Comparison of ENCODE assay signal across 20 cellular contexts in the genomic region with DNA sequence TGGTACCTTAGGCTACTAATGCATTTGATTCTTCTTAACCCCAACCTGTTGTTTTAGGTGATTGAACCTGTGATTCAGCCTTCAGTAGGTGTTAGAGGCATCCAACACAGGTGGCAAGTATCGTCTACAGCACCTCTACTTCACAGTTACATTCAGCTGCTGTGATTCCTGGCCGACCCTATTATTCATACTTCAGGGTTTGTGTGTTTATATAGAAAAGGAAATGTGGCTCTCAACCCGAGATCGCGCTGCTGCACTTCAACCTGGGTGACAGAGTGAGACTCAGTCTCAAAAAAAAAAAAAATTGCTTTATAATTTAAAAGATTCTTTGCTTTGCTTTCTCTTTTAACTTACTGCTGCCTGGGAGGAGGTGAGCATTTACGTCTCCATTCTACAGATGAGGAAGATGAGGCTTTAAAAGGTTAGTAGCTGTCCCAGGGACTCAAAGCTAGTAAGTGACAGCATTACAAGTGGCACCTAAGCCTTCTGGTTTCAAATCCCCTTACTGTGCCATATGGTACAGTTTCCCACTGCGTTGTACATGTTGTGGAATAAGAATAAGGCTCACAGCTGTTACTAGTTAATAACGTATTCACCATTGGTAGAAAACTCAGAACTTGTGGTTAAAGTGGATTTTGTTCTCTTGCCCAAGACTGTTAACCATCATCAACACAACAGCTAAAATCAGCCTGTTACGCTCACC. TPM values are rescaled to one million over a fixed set of nuclear protein-coding genes. Genes with fewer than 3 reads are reported as not detected.
DNase-seq lines count a peak whose midpoint lies in the region; ATAC-seq, FAIRE-seq and TF ChIP-seq lines count a peak whose summit lies in the region.
"Had no signal": no experiment of that assay in that cellular context is flagged by ENCODE, and none has a peak within 500 bp of the region (broad histone marks: within the 10 kb centered on the region; RNA-seq: fewer than 3 reads in every experiment).

No MANE protein-coding gene starts in this region.

- H3K9ac ChIP-seq in GM12878 (ENCODE audit: control insufficient read depth, insufficient read depth, low read length): peak overlapping the region; percentile 40; the same call in 1 of the 2 replicates

- no peak; a peak in 2 of 4 replicates for TF ChIP-seq EP300 in GM12878 (IDR thresholded peaks at IDR 0.05; ENCODE audit: borderline replicate concordance in 1 of 2, control insufficient read depth in 1 of 2, low read depth in 2 of 2, low read length in 2 of 2)

- no peaks in the 10 kb centered on the region for H3K27me3 ChIP-seq in CD4-positive, CD25-positive, alpha-beta regulatory T cell (ENCODE audit: control insufficient read depth, insufficient read depth, low read length)
- no peaks in the 10 kb centered on the region for H3K27me3 ChIP-seq in GM12878 (replicated peaks in 1 of 2; ENCODE audit: control insufficient read depth in 2 of 2, insufficient read depth in 2 of 2, low read length in 1 of 2)
- H3K27me3 ChIP-seq: thyroid gland had no signal

- intact Hi-C loops in GM12878 (cut with micrococcal nuclease; ENCODE audit: unreplicated experiment): loop anchor here (1.0 kb wide), 1 partner anchor 15 kb away; no protein-coding TSS in a partner anchor

- TF ChIP-seq CTCF in GM12878 (IDR thresholded peaks at IDR 0.05 in 2 of 3, conservative IDR thresholded peaks at IDR 0.05 in 1 of 3; ENCODE audit: control insufficient read depth in 2 of 3, extremely low read depth in 1 of 3, insufficient read depth in 1 of 3, low read depth in 3 of 3, low read length in 3 of 3): no peak

- peak; percentile 51 to 60 for ATAC-seq in CD4-positive, CD25-positive, alpha-beta regulatory T cell (ENCODE audit: low read depth in 2 of 2)
- ATAC-seq in GM12878: peak; percentile 42
- ATAC-seq: esophagus mucosa had no signal

- peak overlapping the region; percentile 77 for H3K27ac ChIP-seq in CD4-positive, CD25-positive, alpha-beta regulatory T cell (ENCODE audit: insufficient read depth, low read length, poor library complexity, severe bottlenecking)
- H3K27ac ChIP-seq in GM12878 (ENCODE audit: control insufficient read depth, insufficient read depth): peak overlapping the region; percentile 76
- H3K27ac ChIP-seq: thyroid gland had no signal

- CTCF ChIA-PET in GM12878 (lab: Yijun Ruan, JAX): interaction anchor here (0.7 to 7.7 kb wide), 13 partner anchors 16 to 304 kb away, joined by 3 to 73 read pairs (median 4); no protein-coding TSS in a partner anchor

- peak in 1 of 3 donors; percentile 25 for DNase-seq in CD4-positive, CD25-positive, alpha-beta regulatory T cell
- DNase-seq in DMS 273 treated with DMSO at 0.1 percent for 48 hours (lab: John Stamatoyannopoulos, UW) (peak; percentile 77), NCI-H1694 (lab: John Stamatoyannopoulos, UW) (peak; percentile 70), GM12878 (ENCODE audit: low read depth, low spot score) (peak; percentile 59), AG08396 (ENCODE audit: low spot score) (no peak), midbrain (lab: John Stamatoyannopoulos, UW) (no peak), NCI-H2227 (lab: John Stamatoyannopoulos, UW; ENCODE audit: unreplicated experiment) (no peak)
- DNase-seq in stimulated activated CD4-positive, alpha-beta T cell treated with anti-CD3 and anti-CD28 coated beads, Interleukin-12 subunit alpha, Interleukin-12 subunit beta, amount 100 ng/mL, for 4 hours: no peak
- DNase-seq: activated effector memory CD4-positive, alpha-beta T cell treated with anti-CD3 and anti-CD28 coated beads, Interleukin-2, amount 50 U/mL, for 16 hours; DMS53; HCEC 1CT; NCI-H2029; NCI-H69; small intestine; thyroid gland had no signal

- peak; percentile 44 for FAIRE-seq in GM12878 (lab: Jason Lieb, UNC)
- FAIRE-seq: HTR-8/SVneo, small intestine had no signal

- H3K27ac Mint-ChIP-seq in CD4-positive, CD25-positive, alpha-beta regulatory T cell: peak overlapping the region; percentile 14 to 90 (median 89)

- peaks cover 13% of the 10 kb centered on the region for H3K27me3 Mint-ChIP-seq in CD4-positive, CD25-positive, alpha-beta regulatory T cell

- no peaks in the 10 kb centered on the region for H4K20me1 ChIP-seq in GM12878 (ENCODE audit: control insufficient read depth, insufficient read depth)

- no peak for TF ChIP-seq POLR2A in GM12878 (IDR thresholded peaks at IDR 0.05; ENCODE audit: low read depth, low read length)

- H3K4me1 ChIP-seq in CD4-positive, CD25-positive, alpha-beta regulatory T cell (ENCODE audit: control insufficient read depth, insufficient read depth, low read length, poor library complexity, severe bottlenecking): peaks cover 37% of the 10 kb centered on the region
- H3K4me1 ChIP-seq in GM12878 (ENCODE audit: control insufficient read depth, insufficient read depth, low read length): peaks cover 46% of the 10 kb centered on the region

- H3K4me1 Mint-ChIP-seq in CD4-positive, CD25-positive, alpha-beta regulatory T cell: peaks cover 11 to 60% (median 40%) of the 10 kb centered on the region in 4 donors

- peak overlapping the region; percentile 4; the same call in 1 of the 2 replicates for H2AFZ ChIP-seq in GM12878 (ENCODE audit: control insufficient read depth, low read depth, low read length)

- peak overlapping the region; percentile 56 for H3K4me2 ChIP-seq in GM12878 (ENCODE audit: control insufficient read depth, insufficient read depth)

- RAD21 ChIA-PET in GM12878 (lab: Charles Lee; ENCODE audit: unreplicated experiment): interaction anchor here (0.7 to 7.2 kb wide), 12 partner anchors 11 to 242 kb away, joined by 3 to 125 read pairs (median 5); a partner anchor contains a TSS

- no peaks in the 10 kb centered on the region for H3K9me3 Mint-ChIP-seq in CD4-positive, CD25-positive, alpha-beta regulatory T cell

- peak overlapping the region; percentile 43 to 81 (median 68) for H3K4me3 Mint-ChIP-seq in CD4-positive, CD25-positive, alpha-beta regulatory T cell

- POLR2A ChIA-PET in GM12878 (lab: Charles Lee): interaction anchor here (0.7 to 1.6 kb wide), 10 partner anchors 15 to 245 kb away, joined by 3 to 12 read pairs (median 5); no protein-coding TSS in a partner anchor

- H3K36me3 ChIP-seq in CD4-positive, CD25-positive, alpha-beta regulatory T cell (ENCODE audit: control insufficient read depth, insufficient read depth, low read length): no peaks in the 10 kb centered on the region
- H3K36me3 ChIP-seq in GM12878 (ENCODE audit: control insufficient read depth in 2 of 2, insufficient read depth in 2 of 2, low read length in 1 of 2): 0 out of 4 replicates have a peak, but pooled peaks cover 0 to under 1% of the 10 kb centered on the region in 2 experiments

- H3K4me3 ChIP-seq in CD4-positive, CD25-positive, alpha-beta regulatory T cell (ENCODE audit: low read depth, low read length): peak overlapping the region; percentile 70
- no peak overlapping the region for H3K4me3 ChIP-seq in GM12878
- H3K4me3 ChIP-seq: thyroid gland had no signal

- no peaks in the 10 kb centered on the region for H3K79me2 ChIP-seq in GM12878 (ENCODE audit: control insufficient read depth, insufficient read depth, low read length)

- H3K36me3 Mint-ChIP-seq in CD4-positive, CD25-positive, alpha-beta regulatory T cell: no peaks in the 10 kb centered on the region

- no peak for TF ChIP-seq RAD21 in GM12878 (IDR thresholded peaks at IDR 0.05; ENCODE audit: insufficient read depth, low read depth, low read length)

- 25% methylated on average over 9 of the region's 9 CpGs for WGBS in GM12878 (ENCODE audit: insufficient coverage, insufficient replicate concordance, low lambda C conversion rate, missing lambda C conversion rate)

- H3K9me3 ChIP-seq in CD4-positive, CD25-positive, alpha-beta regulatory T cell (ENCODE audit: control insufficient read depth in 2 of 2, low read length in 2 of 2): no peaks in the 10 kb centered on the region
- no peaks in the 10 kb centered on the region for H3K9me3 ChIP-seq in GM12878 (replicated peaks; ENCODE audit: control insufficient read depth, insufficient read depth, low read length)
- H3K9me3 ChIP-seq: thyroid gland had no signal

- in situ Hi-C loops in GM12878 (cut with MboI): no loop called here

- SMC1A ChIA-PET in GM12878 (lab: Charles Lee; ENCODE audit: uncharacterized antibody, unreplicated experiment): interaction anchor here (0.8 to 16.6 kb wide), 17 partner anchors 12 to 241 kb away, joined by 3 to 208 read pairs (median 5); no protein-coding TSS in a partner anchor

- no TSS peak for BruUV-seq in GM12878 (replicated peaks; lab: Mats Ljungman, UMichigan)

RNA-seq across cellular contexts. Expression of a gene that starts 9.9 kb away (rescaled TPM):
- total RNA-seq in CD4-positive, CD25-positive, alpha-beta regulatory T cell: 1.2 TPM
- 10 to 100 TPM; 19.1 to 41.0 (median 26.8) TPM for polyA plus RNA-seq in CD4-positive, CD25-positive, alpha-beta regulatory T cell
- 0.33 TPM in 1 of 2 replicates, not detected in the other for total RNA-seq in GM12878 (2013; cell fraction: nucleolus; rRNA removed)
- not detected in 2 replicates for total RNA-seq in GM12878 (2014; rRNA removed)
- not detected in 2 replicates for total RNA-seq in GM12878 (2014; rRNA removed; fragmentation: Illumina TruSeq; extraction: Trizol)
- not detected in 2 replicates for total RNA-seq in GM12878 (2021)
- polyA plus RNA-seq in GM12878 (2011; ENCODE audit: low read depth): not detected
- not detected in 2 replicates for polyA plus RNA-seq in GM12878 (2011; rRNA removed)
- 0.06 and 0.13 TPM in 2 replicates for polyA plus RNA-seq in GM12878 (2011; cell fraction: cytosol; rRNA removed)
- 0.42 TPM in 2 replicates for polyA plus RNA-seq in GM12878 (2011; cell fraction: nucleus; rRNA removed)
- 0.18 and 0.22 TPM in 2 replicates for polyA plus RNA-seq in GM12878 (2012)
- polyA plus RNA-seq in GM12878 (2014; fragmentation: Illumina TruSeq; extraction: Trizol): not detected in 2 replicates
- polyA plus RNA-seq in GM12878 (2014; fragmentation: Nextera tagmentation; extraction: Ambion mirVana): not detected
- not detected in 2 replicates for polyA plus RNA-seq in GM12878 (2014; rRNA removed)
- polyA plus RNA-seq in GM12878 (2016; fragmentation: Nextera tagmentation; extraction: Ambion mirVana): not detected
- not detected in 2 replicates for polyA minus RNA-seq in GM12878 (2011; rRNA and poly(A)+ RNA removed)
- not detected in 2 replicates for polyA minus RNA-seq in GM12878 (2011; cell fraction: cytosol; rRNA and poly(A)+ RNA removed)
- polyA minus RNA-seq in GM12878 (2011; cell fraction: nucleus; rRNA and poly(A)+ RNA removed): 0.48 TPM in 1 of 2 replicates, not detected in the other
- total RNA-seq: activated CD8-positive, alpha-beta memory T cell treated with anti-CD3 and anti-CD28 coated beads for 36 hours; dermis microvascular lymphatic vessel endothelial cell; myocyte had no signal

RNA-seq across cellular contexts. Expression of a gene that starts 31.8 kb away (rescaled TPM):
- total RNA-seq in CD4-positive, CD25-positive, alpha-beta regulatory T cell: not detected
- polyA plus RNA-seq in CD4-positive, CD25-positive, alpha-beta regulatory T cell: under 1 TPM in 2 of 4 donors, not detected in 2; 0.30 to 0.57 TPM
- 50.9 and 53.6 TPM in 2 replicates for total RNA-seq in GM12878 (2013; cell fraction: nucleolus; rRNA removed)
- 9.8 and 13.0 TPM in 2 replicates for total RNA-seq in GM12878 (2014; rRNA removed)
- total RNA-seq in GM12878 (2014; rRNA removed; fragmentation: Illumina TruSeq; extraction: Trizol): 3.9 and 4.4 TPM in 2 replicates
- total RNA-seq in GM12878 (2021): 14.0 and 14.8 TPM in 2 replicates
- 1.6 TPM for polyA plus RNA-seq in GM12878 (2011; ENCODE audit: low read depth)
- polyA plus RNA-seq in GM12878 (2011; rRNA removed): 8.1 and 12.9 TPM in 2 replicates
- 18.6 and 22.9 TPM in 2 replicates for polyA plus RNA-seq in GM12878 (2011; cell fraction: cytosol; rRNA removed)
- polyA plus RNA-seq in GM12878 (2011; cell fraction: nucleus; rRNA removed): 40.8 and 44.8 TPM in 2 replicates
- 2.3 and 4.3 TPM in 2 replicates for polyA plus RNA-seq in GM12878 (2012)
- polyA plus RNA-seq in GM12878 (2014; fragmentation: Illumina TruSeq; extraction: Trizol): 7.5 and 9.2 TPM in 2 replicates
- 1 to 10 TPM; 7.0 to 9.9 TPM for polyA plus RNA-seq in GM12878 (2014; fragmentation: Nextera tagmentation; extraction: Ambion mirVana)
- polyA plus RNA-seq in GM12878 (2014; rRNA removed): 12.2 and 15.4 TPM in 2 replicates
- polyA plus RNA-seq in GM12878 (2016; fragmentation: Nextera tagmentation; extraction: Ambion mirVana): 1 to 10 TPM; 3.6 to 5.3 TPM
- polyA minus RNA-seq in GM12878 (2011; rRNA and poly(A)+ RNA removed): 8.8 and 10.5 TPM in 2 replicates
- 7.1 and 7.9 TPM in 2 replicates for polyA minus RNA-seq in GM12878 (2011; cell fraction: cytosol; rRNA and poly(A)+ RNA removed)
- polyA minus RNA-seq in GM12878 (2011; cell fraction: nucleus; rRNA and poly(A)+ RNA removed): 7.9 and 9.5 TPM in 2 replicates
- total RNA-seq: dermis microvascular lymphatic vessel endothelial cell had no signal

Comparison
In these comparisons a context has a peak if more than half of its experiments do, and no peak if none do; other contexts are left out.
1. DNase-seq: peak in DMS 273 treated with DMSO at 0.1 percent for 48 hours (single experiment), NCI-H1694 (single experiment) and GM12878 (single experiment); none in AG08396 (single experiment), stimulated activated CD4-positive, alpha-beta T cell treated with anti-CD3 and anti-CD28 coated beads, Interleukin-12 subunit alpha, Interleukin-12 subunit beta, amount 100 ng/mL, for 4 hours (single experiment), midbrain (single experiment) and NCI-H2227 (single experiment).